Comparison of ENCODE assay signal across 1 cellular context in genomic region chr4:126761947-126762650, GRCh38.
TF ChIP-seq lines count a peak whose summit lies in the region.

No MANE protein-coding gene starts in this region.

TF ChIP-seq in HCT116, 20 proteins besides CTCF, POLR2A, EP300 and RAD21 (continued from another document):
- no peak for TF ChIP-seq ZFX (IDR thresholded peaks at IDR 0.05)
- TF ChIP-seq ELF1 (IDR thresholded peaks at IDR 0.05; ENCODE audit: borderline replicate concordance, low read depth), result no peak
- TF ChIP-seq, protein P1, sequence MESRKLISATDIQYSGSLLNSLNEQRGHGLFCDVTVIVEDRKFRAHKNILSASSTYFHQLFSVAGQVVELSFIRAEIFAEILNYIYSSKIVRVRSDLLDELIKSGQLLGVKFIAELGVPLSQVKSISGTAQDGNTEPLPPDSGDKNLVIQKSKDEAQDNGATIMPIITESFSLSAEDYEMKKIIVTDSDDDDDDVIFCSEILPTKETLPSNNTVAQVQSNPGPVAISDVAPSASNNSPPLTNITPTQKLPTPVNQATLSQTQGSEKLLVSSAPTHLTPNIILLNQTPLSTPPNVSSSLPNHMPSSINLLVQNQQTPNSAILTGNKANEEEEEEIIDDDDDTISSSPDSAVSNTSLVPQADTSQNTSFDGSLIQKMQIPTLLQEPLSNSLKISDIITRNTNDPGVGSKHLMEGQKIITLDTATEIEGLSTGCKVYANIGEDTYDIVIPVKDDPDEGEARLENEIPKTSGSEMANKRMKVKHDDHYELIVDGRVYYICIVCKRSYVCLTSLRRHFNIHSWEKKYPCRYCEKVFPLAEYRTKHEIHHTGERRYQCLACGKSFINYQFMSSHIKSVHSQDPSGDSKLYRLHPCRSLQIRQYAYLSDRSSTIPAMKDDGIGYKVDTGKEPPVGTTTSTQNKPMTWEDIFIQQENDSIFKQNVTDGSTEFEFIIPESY (IDR thresholded peaks at IDR 0.05; ENCODE audit: extremely low read depth, insufficient replicate concordance, low read length), result no peak
- no peak for TF ChIP-seq POLR2AphosphoS5 (IDR thresholded peaks at IDR 0.05; ENCODE audit: low read depth, low read length)
- TF ChIP-seq, protein P2, sequence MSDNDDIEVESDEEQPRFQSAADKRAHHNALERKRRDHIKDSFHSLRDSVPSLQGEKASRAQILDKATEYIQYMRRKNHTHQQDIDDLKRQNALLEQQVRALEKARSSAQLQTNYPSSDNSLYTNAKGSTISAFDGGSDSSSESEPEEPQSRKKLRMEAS (IDR thresholded peaks at IDR 0.05), result no peak
- no peak for TF ChIP-seq FOSL1 (IDR thresholded peaks at IDR 0.05; ENCODE audit: low read depth)
- TF ChIP-seq JUND (IDR thresholded peaks at IDR 0.05), result no peak
